Comparison of ENCODE assay signal across 24 cellular contexts in genomic region chr11:95802806-95803205, GRCh38. TPM values are rescaled to one million over a fixed set of nuclear protein-coding genes. Genes with fewer than 3 reads are reported as not detected.
DNase-seq lines count a peak whose midpoint lies in the region; ATAC-seq, FAIRE-seq and TF ChIP-seq lines count a peak whose summit lies in the region.
"Had no signal": no experiment of that assay in that cellular context is flagged by ENCODE, and none has a peak within 500 bp of the region (broad histone marks: within the 10 kb centered on the region; RNA-seq: fewer than 3 reads in every experiment).

No MANE protein-coding gene starts in this region.

- TF ChIP-seq CTCF in right atrium auricular region (IDR thresholded peaks at IDR 0.05), result no peak

- H3K9me3 ChIP-seq in T-helper 17 cell (ENCODE audit: control insufficient read depth, low read length, poor library complexity, severe bottlenecking), result no peaks in the 10 kb centered on the region
- H3K9me3 ChIP-seq in right atrium auricular region, result no peaks in the 10 kb centered on the region
- H3K9me3 ChIP-seq: Caco-2 had no signal

- peaks cover 5% of the 10 kb centered on the region for H3K36me3 ChIP-seq in right atrium auricular region

- no peak overlapping the region for H3K4me3 Mint-ChIP-seq in activated CD4-positive, alpha-beta T cell treated with anti-CD3 and anti-CD28 coated beads, Interleukin-2, amount 10 ng/mL, durations not matched to agents 24 days and 14 days
- H3K4me3 Mint-ChIP-seq in activated naive CD8-positive, alpha-beta T cell, result no peak overlapping the region
- H3K4me3 Mint-ChIP-seq in activated naive CD8-positive, alpha-beta T cell treated with anti-CD3 and anti-CD28 coated beads, Interleukin-2, amount 50 U/mL, for 24 hours, result no peak overlapping the region
- H3K4me3 Mint-ChIP-seq in T-helper 17 cell, result no peak overlapping the region
- H3K4me3 Mint-ChIP-seq: B cell; CD4-positive, alpha-beta T cell; CD8-positive, alpha-beta T cell had no signal

- no peak overlapping the region for H3K27ac ChIP-seq in right atrium auricular region
- H3K27ac ChIP-seq: BLaER1 treated with 17β-estradiol and CSF1 and Interleukin-3, amounts not matched to agents 10 nM and 100 nM; C4-2B had no signal

- H3K27me3 ChIP-seq in right atrium auricular region, result no peaks in the 10 kb centered on the region
- H3K27me3 ChIP-seq: BLaER1 treated with 17β-estradiol and CSF1 and Interleukin-3, amounts not matched to agents 10 nM and 100 nM had no signal

- peak overlapping the region; percentile 11 for H3K27ac Mint-ChIP-seq in activated CD4-positive, alpha-beta T cell treated with anti-CD3 and anti-CD28 coated beads, Interleukin-2, amount 10 ng/mL, durations not matched to agents 24 days and 14 days
- peak overlapping the region; percentile 30 for H3K27ac Mint-ChIP-seq in activated naive CD8-positive, alpha-beta T cell
- no peak overlapping the region for H3K27ac Mint-ChIP-seq in activated naive CD8-positive, alpha-beta T cell treated with anti-CD3 and anti-CD28 coated beads, Interleukin-2, amount 50 U/mL, for 24 hours
- H3K27ac Mint-ChIP-seq in T-helper 17 cell, result peak overlapping the region; percentile 27
- H3K27ac Mint-ChIP-seq: B cell; CD4-positive, alpha-beta T cell; CD8-positive, alpha-beta T cell had no signal

- H3K36me3 Mint-ChIP-seq in activated CD4-positive, alpha-beta T cell treated with anti-CD3 and anti-CD28 coated beads, Interleukin-2, amount 10 ng/mL, durations not matched to agents 24 days and 14 days (ENCODE audit: low read depth), result peaks cover 62% of the 10 kb centered on the region
- peaks cover 24% of the 10 kb centered on the region for H3K36me3 Mint-ChIP-seq in activated naive CD8-positive, alpha-beta T cell
- H3K36me3 Mint-ChIP-seq in activated naive CD8-positive, alpha-beta T cell treated with anti-CD3 and anti-CD28 coated beads, Interleukin-2, amount 50 U/mL, for 24 hours (ENCODE audit: low read depth), result peaks cover 57% of the 10 kb centered on the region
- peaks cover 16% of the 10 kb centered on the region for H3K36me3 Mint-ChIP-seq in T-helper 17 cell (ENCODE audit: low read depth)

- TF ChIP-seq POLR2A in GM12891 (IDR thresholded peaks at IDR 0.05; ENCODE audit: low read depth, low read length), result no peak

- FAIRE-seq in GM12891 (lab: Jason Lieb, UNC), result peak; percentile 31
- FAIRE-seq: A204.1, D721Med, G401.6, GM18507 had no signal

- H3K9me3 Mint-ChIP-seq in activated CD4-positive, alpha-beta T cell treated with anti-CD3 and anti-CD28 coated beads, Interleukin-2, amount 10 ng/mL, durations not matched to agents 24 days and 14 days, result peaks cover 7% of the 10 kb centered on the region
- no peaks in the 10 kb centered on the region for H3K9me3 Mint-ChIP-seq in activated naive CD8-positive, alpha-beta T cell (ENCODE audit: low read depth)
- no peaks in the 10 kb centered on the region for H3K9me3 Mint-ChIP-seq in activated naive CD8-positive, alpha-beta T cell treated with anti-CD3 and anti-CD28 coated beads, Interleukin-2, amount 50 U/mL, for 24 hours
- H3K9me3 Mint-ChIP-seq: CD4-positive, alpha-beta T cell; CD8-positive, alpha-beta T cell had no signal

- peaks cover 15% of the 10 kb centered on the region for H3K4me1 Mint-ChIP-seq in activated CD4-positive, alpha-beta T cell treated with anti-CD3 and anti-CD28 coated beads, Interleukin-2, amount 10 ng/mL, durations not matched to agents 24 days and 14 days
- H3K4me1 Mint-ChIP-seq in activated naive CD8-positive, alpha-beta T cell (ENCODE audit: low read depth), result peaks cover 16% of the 10 kb centered on the region
- peaks cover 2% of the 10 kb centered on the region for H3K4me1 Mint-ChIP-seq in activated naive CD8-positive, alpha-beta T cell treated with anti-CD3 and anti-CD28 coated beads, Interleukin-2, amount 50 U/mL, for 24 hours
- peaks cover 18% of the 10 kb centered on the region for H3K4me1 Mint-ChIP-seq in T-helper 17 cell

- DNase-seq in activated CD4-positive, alpha-beta T cell treated with anti-CD3 and anti-CD28 coated beads, Interleukin-2, amount 10 ng/mL, durations not matched to agents 24 days and 14 days, result no peak
- DNase-seq in activated CD4-positive, alpha-beta T cell treated with anti-CD3 and anti-CD28 coated beads, Interleukin-2, amount 50 U/mL, for 4 hours, result no peak
- no peak for DNase-seq in activated naive CD8-positive, alpha-beta T cell treated with anti-CD3 and anti-CD28 coated beads, Interleukin-2, amount 50 U/mL, for 24 hours
- DNase-seq in GM12891 (ENCODE audit: insufficient read length, low spot score) (no peak), T-helper 17 cell (no peak), right atrium auricular region (ENCODE audit: low spot score) (no peak), AG08396 (ENCODE audit: low spot score) (no peak)
- DNase-seq: 8988T; ACHN; AML-193; Caco-2; Calu3; CD4-positive, alpha-beta T cell; CD8-positive, alpha-beta T cell; DMS79 treated with DMSO at 0.1 percent for 48 hours; GF-D8 had no signal

- H3K4me1 ChIP-seq in right atrium auricular region, result peaks cover 0 to 3% of the 10 kb centered on the region in 2 donors
- H3K4me1 ChIP-seq: BLaER1 treated with 17β-estradiol and CSF1 and Interleukin-3, amounts not matched to agents 10 nM and 100 nM; Caco-2 had no signal

- intact Hi-C loops in activated CD4-positive, alpha-beta T cell treated with anti-CD3 and anti-CD28 coated beads, Interleukin-2, amount 10 ng/mL, durations not matched to agents 24 days and 14 days (cut with micrococcal nuclease), result no loop called here

- ATAC-seq in activated naive CD8-positive, alpha-beta T cell treated with anti-CD3 and anti-CD28 coated beads, Interleukin-2, amount 50 U/mL, for 24 hours, result no peak
- no peak for ATAC-seq in T-helper 17 cell
- ATAC-seq: CD8-positive, alpha-beta T cell had no signal

- H3K27me3 Mint-ChIP-seq in activated CD4-positive, alpha-beta T cell treated with anti-CD3 and anti-CD28 coated beads, Interleukin-2, amount 10 ng/mL, durations not matched to agents 24 days and 14 days, result no peaks in the 10 kb centered on the region
- H3K27me3 Mint-ChIP-seq in activated naive CD8-positive, alpha-beta T cell, result no peaks in the 10 kb centered on the region
- no peaks in the 10 kb centered on the region for H3K27me3 Mint-ChIP-seq in activated naive CD8-positive, alpha-beta T cell treated with anti-CD3 and anti-CD28 coated beads, Interleukin-2, amount 50 U/mL, for 24 hours
- H3K27me3 Mint-ChIP-seq in T-helper 17 cell, result no peaks in the 10 kb centered on the region
- H3K27me3 Mint-ChIP-seq: B cell; CD4-positive, alpha-beta T cell had no signal

- H3K4me3 ChIP-seq in right atrium auricular region, result no peak overlapping the region
- H3K4me3 ChIP-seq: BLaER1 treated with 17β-estradiol and CSF1 and Interleukin-3, amounts not matched to agents 10 nM and 100 nM had no signal

TF ChIP-seq in GM12891, 5 proteins besides CTCF, POLR2A, EP300 and RAD21:
- TF ChIP-seq TAF1 (IDR thresholded peaks at IDR 0.05; ENCODE audit: low read depth, low read length), result no peak
- no peak for TF ChIP-seq POU2F2 (IDR thresholded peaks at IDR 0.05; ENCODE audit: low read depth, low read length)
- TF ChIP-seq PAX5 (IDR thresholded peaks at IDR 0.05; ENCODE audit: insufficient read depth, low read length, severe bottlenecking), result no peak
- no peak for TF ChIP-seq SPI1 (IDR thresholded peaks at IDR 0.05; ENCODE audit: low read depth, low read length)
- TF ChIP-seq POLR2AphosphoS5 (IDR thresholded peaks at IDR 0.05; ENCODE audit: low read depth, low read length), result no peak

RNA-seq across cellular contexts. Expression of gene CEP57, which starts 12.5 kb away (rescaled TPM):
- 75.7 and 87.6 TPM in 2 replicates for total RNA-seq in activated CD4-positive, alpha-beta T cell treated with anti-CD3 and anti-CD28 coated beads, Interleukin-2, amount 10 ng/mL, durations not matched to agents 24 days and 14 days
- polyA plus RNA-seq in GM12891 (2012; ENCODE audit: low read depth, missing spikeins), result 34.2 TPM
- total RNA-seq in T-helper 17 cell (10 to 100 TPM; 61.5 to 67.1 TPM), right atrium auricular region (10 to 100 TPM; 16.1 to 20.0 TPM)

RNA-seq across cellular contexts. Expression of gene FAM76B, which starts 13.2 kb away (rescaled TPM):
- total RNA-seq in activated CD4-positive, alpha-beta T cell treated with anti-CD3 and anti-CD28 coated beads, Interleukin-2, amount 10 ng/mL, durations not matched to agents 24 days and 14 days, result 39.1 and 43.0 TPM in 2 replicates
- polyA plus RNA-seq in GM12891 (2012; ENCODE audit: low read depth, missing spikeins), result 19.0 TPM
- total RNA-seq in T-helper 17 cell, result 10 to 100 TPM; 55.5 to 79.1 TPM
- 1 to 10 TPM; 5.3 to 6.6 TPM for total RNA-seq in right atrium auricular region
